25 cellular contexts compared by ENCODE assay signal in the genomic region with DNA sequence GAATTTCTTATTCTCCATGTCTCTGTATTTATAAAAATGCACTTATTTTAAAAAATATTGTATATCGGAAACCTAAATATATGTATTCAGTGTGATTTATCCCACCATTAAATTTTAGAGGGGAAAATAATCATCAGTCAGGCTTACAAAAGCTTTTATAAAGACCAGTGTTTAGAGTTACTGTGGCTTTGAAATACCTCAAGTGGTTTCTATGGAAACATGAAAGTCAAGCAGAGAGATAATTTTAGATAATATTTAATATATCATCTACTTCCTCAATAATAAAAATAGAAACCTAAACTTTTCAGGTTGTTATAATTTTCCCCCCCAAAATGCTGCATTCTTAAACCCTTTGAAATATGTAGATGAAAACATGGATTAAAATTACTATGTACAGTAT.
"Had no signal": no experiment of that assay in that cellular context is flagged by ENCODE, and none has a peak within 500 bp of the region (broad histone marks: within the 10 kb centered on the region; RNA-seq: fewer than 3 reads in every experiment).

No MANE protein-coding gene starts in this region.

- H2AFZ ChIP-seq: PC-9 had no signal

- H3K4me2 ChIP-seq: PC-9 had no signal

- H3K27ac ChIP-seq: PC-9, RWPE1 had no signal

- ATAC-seq: activated CD4-positive, alpha-beta T cell treated with anti-CD3 and anti-CD28 coated beads for 36 hours; activated naive CD8-positive, alpha-beta T cell treated with anti-CD3 and anti-CD28 coated beads, Interleukin-2, amount 50 U/mL, for 24 hours; Right ventricle myocardium inferior had no signal

- DNase-seq: activated CD4-positive, alpha-beta memory T cell treated with anti-CD3 and anti-CD28 coated beads for 36 hours; activated CD4-positive, alpha-beta T cell treated with anti-CD3 and anti-CD28 coated beads for 36 hours; activated CD4-positive, alpha-beta T cell treated with anti-CD3 and anti-CD28 coated beads, Interleukin-2, amount 50 U/mL, for 1 hour; activated CD8-positive, alpha-beta memory T cell treated with anti-CD3 and anti-CD28 coated beads, Interleukin-2, amount 50 U/mL, for 4 hours; activated effector memory CD4-positive, alpha-beta T cell treated with Interleukin-2 at 50 U/mL for 16 hours; activated naive CD4-positive, alpha-beta T cell treated with anti-CD3 and anti-CD28 coated beads, Interleukin-2, amount 10 ng/mL, durations not matched to agents 7 days and 5 days; activated naive CD8-positive, alpha-beta T cell treated with anti-CD3 and anti-CD28 coated beads, Interleukin-2, amount 50 U/mL, for 24 hours; activated T-cell treated with anti-CD3 and anti-CD28 coated beads, Interleukin-2, amount 50 U/mL, for 48 hours; anterior cingulate cortex; caudate nucleus; cerebellar nuclear complex; Kasumi-1; MM.1S; MV-4-11; NCI-H1092 treated with DMSO at 0.1 percent for 48 hours; NCI-H1417 treated with DMSO at 0.1 percent for 48 hours; NCI-H187 treated with DMSO at 0.1 percent for 48 hours; NCI-H2081; NCI-H345; NCI-H524 treated with DMSO at 0.1 percent for 48 hours; PC-9; SIG-M5; T1000 had no signal

- H3K4me3 ChIP-seq: PC-9 had no signal
